ENCODE assay signal across 10 cellular contexts in genomic region chr15:66254364-66255292, GRCh38. TPM values are rescaled to one million over a fixed set of nuclear protein-coding genes. Genes with fewer than 3 reads are reported as not detected.
DNase-seq lines count a peak whose midpoint lies in the region; ATAC-seq, FAIRE-seq and TF ChIP-seq lines count a peak whose summit lies in the region.
"Had no signal": no experiment of that assay in that cellular context is flagged by ENCODE, and none has a peak within 500 bp of the region (broad histone marks: within the 10 kb centered on the region; RNA-seq: fewer than 3 reads in every experiment).

No MANE protein-coding gene starts in this region.

- H3K9me3 Mint-ChIP-seq in CD14-positive monocyte, result peaks cover 0 to 22% (median 12%) of the 10 kb centered on the region in 7 donors

- H3K27ac Mint-ChIP-seq in CD14-positive monocyte, result no peak overlapping the region

- TF ChIP-seq EP300 in H1 (IDR thresholded peaks at IDR 0.05; ENCODE audit: borderline replicate concordance in 1 of 2, low read depth in 2 of 2, low read length in 2 of 2), result no peak
- no peak for TF ChIP-seq EP300 in neural cell (conservative IDR thresholded peaks at IDR 0.05; ENCODE audit: poor library complexity, severe bottlenecking)

- no peak for DNase-seq in CD14-positive monocyte (ENCODE audit: low spot score)
- DNase-seq in H1 (ENCODE audit: low read depth in 1 of 2, low spot score in 2 of 2), result peak in 1 of 2 experiments; percentile 81
- DNase-seq in NCI-H187 treated with DMSO at 0.1 percent for 48 hours (lab: John Stamatoyannopoulos, UW), result no peak
- no peak for DNase-seq in NCI-H1417 (lab: John Stamatoyannopoulos, UW)
- no peak for DNase-seq in NCI-H2081 (lab: John Stamatoyannopoulos, UW)
- DNase-seq: stimulated activated CD8-positive, alpha-beta memory T cell treated with anti-CD3 and anti-CD28 coated beads, Interleukin-4, amount 100 ng/mL, for 48 hours had no signal

- H3K18ac ChIP-seq in H1 (ENCODE audit: extremely low read depth, low read length), result peak overlapping the region; percentile 81; the same call in 1 of the 2 replicates

- peaks cover 6 to 7% of the 10 kb centered on the region in 2 donors for H3K36me3 Mint-ChIP-seq in CD14-positive monocyte

- H3K4me2 ChIP-seq in H1 (ENCODE audit: insufficient read depth in 1 of 2, low read depth in 2 of 2, low read length in 2 of 2) (peak overlapping the region; percentile 96 to 100), neural cell (ENCODE audit: low read length) (no peak overlapping the region)

- peaks cover 27% of the 10 kb centered on the region for H3K4me1 Mint-ChIP-seq in CD14-positive monocyte

- H3K27ac ChIP-seq in HUES64 (ENCODE audit: low read depth, low read length) (no peak overlapping the region), H1 (ENCODE audit: low read depth, low read length) (no peak overlapping the region), neural cell (ENCODE audit: low read length) (no peak overlapping the region)

- no peak for TF ChIP-seq CTCF in CD14-positive monocyte (IDR thresholded peaks at IDR 0.05)
- TF ChIP-seq CTCF in H1 (IDR thresholded peaks at IDR 0.05; ENCODE audit: control extremely low read depth in 1 of 3, insufficient read depth in 1 of 3, low read depth in 1 of 3, low read length in 3 of 3), result no peak
- TF ChIP-seq CTCF in neural cell (IDR thresholded peaks at IDR 0.05; ENCODE audit: poor library complexity, severe bottlenecking), result no peak

- no peaks in the 10 kb centered on the region for H3K9me3 ChIP-seq in HUES64 (ENCODE audit: insufficient read depth, low read depth, low read length)
- H3K9me3 ChIP-seq in H1 (ENCODE audit: insufficient read depth in 2 of 2, low read depth in 1 of 2, low read length in 1 of 2), result no peaks in the 10 kb centered on the region
- no peaks in the 10 kb centered on the region for H3K9me3 ChIP-seq in neural cell (ENCODE audit: low read length)
- H3K9me3 ChIP-seq: SK-N-SH had no signal

- H3K27me3 ChIP-seq in HUES64 (ENCODE audit: insufficient read depth, low read length) (peaks cover 90% of the 10 kb centered on the region), H1 (replicated peaks in 1 of 4; ENCODE audit: control insufficient read depth in 3 of 4, extremely low read depth in 1 of 4, insufficient read depth in 3 of 4, low read length in 3 of 4) (peaks cover 20 to 65% (median 59%) of the 10 kb centered on the region in 4 experiments), neural cell (ENCODE audit: insufficient read depth, low read depth, low read length) (peaks cover 69% of the 10 kb centered on the region)

- H3K79me1 ChIP-seq in H1 (ENCODE audit: low read depth, low read length), result no peaks in the 10 kb centered on the region

- H3K79me2 ChIP-seq in H1 (ENCODE audit: control insufficient read depth in 1 of 2, insufficient read depth in 2 of 2, low read length in 2 of 2) (no peaks in the 10 kb centered on the region), neural cell (replicated peaks; ENCODE audit: insufficient read depth, low read length) (no peaks in the 10 kb centered on the region)

- H3K9me2 ChIP-seq in neural cell (ENCODE audit: insufficient read depth, low read length), result no peaks in the 10 kb centered on the region
- H3K9me2 ChIP-seq: SK-N-SH had no signal

- no peak for ATAC-seq in GM21447 (IDR thresholded peaks at IDR 0.05; ENCODE audit: unreplicated experiment)

- H3K9ac ChIP-seq in HUES64 (ENCODE audit: low read depth, low read length) (no peak overlapping the region), H1 (replicated peaks in 1 of 4; ENCODE audit: extremely low read depth in 1 of 4, low read depth in 3 of 4, low read length in 3 of 4) (no peak overlapping the region), neural cell (ENCODE audit: low read length) (no peak overlapping the region)
- H3K9ac ChIP-seq: SK-N-SH had no signal

- H3K14ac ChIP-seq in H1 (ENCODE audit: insufficient read length), result no peak overlapping the region

- no peak for TF ChIP-seq POLR2A in H1 (IDR thresholded peaks at IDR 0.05; ENCODE audit: control extremely low read depth in 1 of 2, low read depth in 2 of 2, low read length in 2 of 2)

- H3K4me3 ChIP-seq in HUES64 (ENCODE audit: low read length), result peak overlapping the region; percentile 59
- H3K4me3 ChIP-seq in H1 (ENCODE audit: extremely low read depth in 1 of 4, insufficient read depth in 2 of 4, low read depth in 3 of 4, low read length in 4 of 4), result peak overlapping the region; percentile 62 to 88 (median 81)
- peak overlapping the region; percentile 77 for H3K4me3 ChIP-seq in neural cell (ENCODE audit: low read length)

- CTCF ChIA-PET in H1 (lab: Charles Lee; ENCODE audit: partially characterized antibody), result interaction anchor here (0.9 to 1.2 kb wide), 4 partner anchors 14 to 112 kb away, joined by 3 to 4 read pairs (median 3); no protein-coding TSS in a partner anchor

- peaks cover 23% of the 10 kb centered on the region for H3K23me2 ChIP-seq in H1 (ENCODE audit: low read depth, low read length)

- peaks cover 67 to 91% (median 79%) of the 10 kb centered on the region in 3 donors for H3K27me3 Mint-ChIP-seq in CD14-positive monocyte (ENCODE audit: low read depth in 3 of 3)

- H2BK120ac ChIP-seq in H1 (replicated peaks; ENCODE audit: low read depth, low read length), result no peak overlapping the region

- H2AK5ac ChIP-seq in H1 (ENCODE audit: low read depth, low read length), result no peak overlapping the region

- H2BK12ac ChIP-seq in H1 (ENCODE audit: low read depth, low read length), result peak overlapping the region; percentile 93; the same call in 1 of the 2 replicates

- no peak overlapping the region for H3K23ac ChIP-seq in H1 (ENCODE audit: insufficient read length)

- POLR2A ChIA-PET in H1 (lab: Charles Lee; ENCODE audit: partially characterized antibody), result interaction anchor here (1.0 to 1.7 kb wide), 6 partner anchors 10 to 251 kb away, joined by 3 to 4 read pairs (median 4); partner anchors contain the start of genes SNAPC5 and ZWILCH

- peak overlapping the region; percentile 11 for H4K91ac ChIP-seq in H1 (replicated peaks; ENCODE audit: insufficient read length, low read length)

- TF ChIP-seq RAD21 in H1 (IDR thresholded peaks at IDR 0.05 in 1 of 2, conservative IDR thresholded peaks at IDR 0.05 in 1 of 2; ENCODE audit: low read depth in 2 of 2, low read length in 2 of 2) (no peak), neural cell (conservative IDR thresholded peaks at IDR 0.05) (no peak)

- peaks cover 8% of the 10 kb centered on the region for H3K4me1 ChIP-seq in HUES64 (ENCODE audit: insufficient read depth, low read length)
- H3K4me1 ChIP-seq in H1 (replicated peaks in 1 of 4; ENCODE audit: control insufficient read depth in 3 of 4, insufficient read depth in 4 of 4, low read length in 3 of 4), result peaks cover 10 to 22% (median 11%) of the 10 kb centered on the region in 4 experiments

- no peak overlapping the region for H3K4ac ChIP-seq in H1 (replicated peaks; ENCODE audit: insufficient read length, low read depth, low read length)

- H3F3A ChIP-seq in neural cell (ENCODE audit: insufficient read depth, low read length, poor library complexity, severe bottlenecking), result no peaks in the 10 kb centered on the region

- H3K4me3 Mint-ChIP-seq in CD14-positive monocyte, result peak overlapping the region; percentile 73 to 97

- intact Hi-C loops in CD14-positive monocyte (cut with micrococcal nuclease), result no loop called here

- WGBS in HUES64, result 12% methylated on average over 35 of the region's 35 CpGs
- WGBS in H1 (ENCODE audit: extremely low coverage in 1 of 2, insufficient coverage in 1 of 2, insufficient read length in 1 of 2, insufficient replicate concordance in 2 of 2, low coverage in 1 of 2, low lambda C conversion rate in 2 of 2, missing lambda C conversion rate in 1 of 2), 2 experiments, result 9% methylated on average over 32 of the region's 35 CpGs; no CpG with 5 or more reads in 1 of the 2 experiments

- no peak overlapping the region for H4K5ac ChIP-seq in H1 (ENCODE audit: insufficient read length, low read depth, low read length)

- H3K36me3 ChIP-seq in HUES64 (ENCODE audit: insufficient read depth, low read length), result no peaks in the 10 kb centered on the region
- no peaks in the 10 kb centered on the region for H3K36me3 ChIP-seq in H1 (ENCODE audit: control insufficient read depth in 2 of 4, insufficient read depth in 4 of 4, low read length in 3 of 4)
- no peaks in the 10 kb centered on the region for H3K36me3 ChIP-seq in neural cell (ENCODE audit: insufficient read depth, low read length)

- H2BK5ac ChIP-seq in H1 (ENCODE audit: low read depth, low read length), result peak overlapping the region; percentile 36; the same call in 1 of the 2 replicates

- peak overlapping the region; percentile 83 for H2BK20ac ChIP-seq in H1 (ENCODE audit: low read length)

- H4K8ac ChIP-seq in H1 (ENCODE audit: extremely low read depth, insufficient read depth, low read length), result no peak overlapping the region

- peak overlapping the region; percentile 88 for H2AFZ ChIP-seq in H1 (ENCODE audit: low read length)
- no peak overlapping the region for H2AFZ ChIP-seq in neural cell (ENCODE audit: low read depth, low read length)

- H4K20me1 ChIP-seq in H1 (replicated peaks in 1 of 2; ENCODE audit: control insufficient read depth in 1 of 2, insufficient read depth in 2 of 2, low read length in 2 of 2), result no peaks in the 10 kb centered on the region
- no peaks in the 10 kb centered on the region for H4K20me1 ChIP-seq in neural cell (ENCODE audit: insufficient read depth)

- H2BK15ac ChIP-seq in H1 (ENCODE audit: low read length), result no peak overlapping the region

- no peak overlapping the region for H3K56ac ChIP-seq in H1 (replicated peaks; ENCODE audit: insufficient read length, low read depth, low read length)

- FAIRE-seq in H1 (lab: Jason Lieb, UNC), result no peak

RNA-seq across cellular contexts. Expression of gene MEGF11, which starts 1.1 kb away (rescaled TPM):
- polyA plus RNA-seq in CD14-positive monocyte (not detected), H1 (2011; rRNA removed) (4.8 and 5.9 TPM in 2 replicates), neural cell (0.18 and 0.64 TPM in 2 replicates)
- polyA plus RNA-seq in HUES64 (2013, experiment 1 of 2), result 0.60 TPM
- 1.0 TPM for polyA plus RNA-seq in HUES64 (2013, experiment 2 of 2)
- total RNA-seq in H1 (2021; fragmentation: NEBNext Ultra II Directional; extraction: Animal tissue kit (Norgen Biotek cat#: 25700)), result 3.5 and 4.4 TPM in 2 replicates
- 4.7 TPM for polyA plus RNA-seq in H1 (2011; cell fraction: cytosol; rRNA removed)
- 15.8 TPM for polyA plus RNA-seq in H1 (2011; cell fraction: nucleus; rRNA removed)
- polyA plus RNA-seq in H1 (2012, experiment 1 of 2), result 3.2 to 5.2 TPM (median 4.3 TPM) in 4 replicates
- polyA plus RNA-seq in H1 (2012, experiment 2 of 2), result 5.6 TPM
- 1.7 TPM for polyA plus RNA-seq in H1 (2013, experiment 1 of 2)
- polyA plus RNA-seq in H1 (2013, experiment 2 of 2), result 1.7 TPM
- polyA minus RNA-seq in H1 (2011; rRNA and poly(A)+ RNA removed), result 7.0 and 10.2 TPM in 2 replicates
- 6.5 TPM for polyA minus RNA-seq in H1 (2011; cell fraction: cytosol; rRNA and poly(A)+ RNA removed)
- polyA minus RNA-seq in H1 (2011; cell fraction: nucleus; rRNA and poly(A)+ RNA removed), result 12.2 TPM
- 0.49 and 0.69 TPM in 2 replicates for polyA minus RNA-seq in neural cell
- polyA plus RNA-seq: SK-N-SH had no signal

RNA-seq across cellular contexts. Expression of gene DIS3L, which starts 38.7 kb away (rescaled TPM):
- 10 to 100 TPM; 13.2 to 17.0 TPM for polyA plus RNA-seq in CD14-positive monocyte
- polyA plus RNA-seq in HUES64 (2013, experiment 1 of 2), result 22.3 TPM
- 19.5 TPM for polyA plus RNA-seq in HUES64 (2013, experiment 2 of 2)
- total RNA-seq in H1 (2021; fragmentation: NEBNext Ultra II Directional; extraction: Animal tissue kit (Norgen Biotek cat#: 25700)), result 25.0 and 31.2 TPM in 2 replicates
- polyA plus RNA-seq in H1 (2011; rRNA removed), result 5.5 and 8.7 TPM in 2 replicates
- polyA plus RNA-seq in H1 (2011; cell fraction: cytosol; rRNA removed), result 9.7 TPM
- 7.1 TPM for polyA plus RNA-seq in H1 (2011; cell fraction: nucleus; rRNA removed)
- 16.9 to 26.9 TPM (median 19.2 TPM) in 4 replicates for polyA plus RNA-seq in H1 (2012, experiment 1 of 2)
- polyA plus RNA-seq in H1 (2012, experiment 2 of 2), result 2.1 TPM
- 11.0 TPM for polyA plus RNA-seq in H1 (2013, experiment 1 of 2)
- polyA plus RNA-seq in H1 (2013, experiment 2 of 2), result 10.8 TPM
- 24.3 and 26.7 TPM in 2 replicates for polyA minus RNA-seq in H1 (2011; rRNA and poly(A)+ RNA removed)
- 14.0 TPM for polyA minus RNA-seq in H1 (2011; cell fraction: cytosol; rRNA and poly(A)+ RNA removed)
- 15.7 TPM for polyA minus RNA-seq in H1 (2011; cell fraction: nucleus; rRNA and poly(A)+ RNA removed)
- 9.9 and 16.8 TPM in 2 replicates for polyA plus RNA-seq in neural cell
- 25.8 and 27.9 TPM in 2 replicates for polyA minus RNA-seq in neural cell
